1 cellular context compared by ENCODE assay signal in genomic region chr7:106681815-106682495, GRCh38.
TF ChIP-seq lines count a peak whose summit lies in the region.

No MANE protein-coding gene starts in this region.

TF ChIP-seq in SK-N-SH, 30 proteins besides CTCF, POLR2A, EP300 and RAD21 (continued from another document):
- no peak for TF ChIP-seq JUND (IDR thresholded peaks at IDR 0.05)
- no peak for TF ChIP-seq EZH2phosphoT487 (IDR thresholded peaks at IDR 0.05; ENCODE audit: borderline replicate concordance, low read depth)
